Comparison of ENCODE assay signal across 1 cellular context in the genomic region with DNA sequence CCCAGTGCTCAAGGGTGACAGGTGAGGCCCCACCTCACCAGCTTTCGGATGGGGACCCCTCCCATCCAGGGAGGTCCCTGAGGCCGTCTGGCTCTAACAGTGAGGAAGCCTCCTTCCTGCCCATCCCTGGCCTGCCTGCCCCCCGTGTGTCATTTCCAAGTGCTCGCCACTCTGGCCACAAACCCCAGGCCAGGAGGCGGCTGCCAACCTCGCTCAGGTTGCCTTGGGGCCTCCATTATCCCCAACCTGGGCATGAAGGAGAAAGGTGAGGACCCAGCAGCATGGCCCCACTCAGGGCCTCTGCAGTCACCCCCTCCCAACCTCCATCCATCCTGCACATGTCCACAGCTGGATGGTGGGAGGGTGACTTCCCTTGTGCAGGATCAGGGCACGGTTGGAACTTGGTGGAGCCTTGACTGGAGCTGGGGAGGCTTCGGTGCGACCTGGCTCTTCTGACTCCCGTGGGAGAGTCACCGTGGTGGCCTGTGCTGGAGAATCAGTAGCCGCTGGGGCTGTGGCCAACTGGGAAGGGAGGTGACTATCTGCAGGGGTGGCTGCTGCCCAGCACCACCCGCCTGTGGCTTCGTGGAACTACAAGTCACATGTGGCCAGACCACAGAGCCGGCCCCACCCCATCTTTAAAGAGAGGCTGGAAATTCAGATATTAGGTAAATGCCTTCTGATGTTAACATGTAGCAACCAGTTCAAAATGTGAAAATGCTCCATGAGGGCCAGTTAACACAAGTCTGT.
TF ChIP-seq lines count a peak whose summit lies in the region.

No MANE protein-coding gene starts in this region.

TF ChIP-seq in SK-N-SH treated with all-trans-retinoic acid at 6 μM for 48 hours, 23 proteins besides CTCF, POLR2A, EP300 and RAD21 (continued from another document):
- TF ChIP-seq, protein P1, sequence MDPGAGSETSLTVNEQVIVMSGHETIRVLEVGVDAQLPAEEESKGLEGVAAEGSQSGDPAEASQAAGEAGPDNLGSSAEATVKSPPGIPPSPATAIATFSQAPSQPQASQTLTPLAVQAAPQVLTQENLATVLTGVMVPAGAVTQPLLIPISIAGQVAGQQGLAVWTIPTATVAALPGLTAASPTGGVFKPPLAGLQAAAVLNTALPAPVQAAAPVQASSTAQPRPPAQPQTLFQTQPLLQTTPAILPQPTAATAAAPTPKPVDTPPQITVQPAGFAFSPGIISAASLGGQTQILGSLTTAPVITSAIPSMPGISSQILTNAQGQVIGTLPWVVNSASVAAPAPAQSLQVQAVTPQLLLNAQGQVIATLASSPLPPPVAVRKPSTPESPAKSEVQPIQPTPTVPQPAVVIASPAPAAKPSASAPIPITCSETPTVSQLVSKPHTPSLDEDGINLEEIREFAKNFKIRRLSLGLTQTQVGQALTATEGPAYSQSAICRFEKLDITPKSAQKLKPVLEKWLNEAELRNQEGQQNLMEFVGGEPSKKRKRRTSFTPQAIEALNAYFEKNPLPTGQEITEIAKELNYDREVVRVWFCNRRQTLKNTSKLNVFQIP (CRISPR knock-in tag; IDR thresholded peaks at IDR 0.05; ENCODE audit: borderline replicate concordance, low read depth), result no peak
- TF ChIP-seq TCF4 (CRISPR knock-in tag; IDR thresholded peaks at IDR 0.05; ENCODE audit: borderline replicate concordance), result no peak
- TF ChIP-seq, protein P2, sequence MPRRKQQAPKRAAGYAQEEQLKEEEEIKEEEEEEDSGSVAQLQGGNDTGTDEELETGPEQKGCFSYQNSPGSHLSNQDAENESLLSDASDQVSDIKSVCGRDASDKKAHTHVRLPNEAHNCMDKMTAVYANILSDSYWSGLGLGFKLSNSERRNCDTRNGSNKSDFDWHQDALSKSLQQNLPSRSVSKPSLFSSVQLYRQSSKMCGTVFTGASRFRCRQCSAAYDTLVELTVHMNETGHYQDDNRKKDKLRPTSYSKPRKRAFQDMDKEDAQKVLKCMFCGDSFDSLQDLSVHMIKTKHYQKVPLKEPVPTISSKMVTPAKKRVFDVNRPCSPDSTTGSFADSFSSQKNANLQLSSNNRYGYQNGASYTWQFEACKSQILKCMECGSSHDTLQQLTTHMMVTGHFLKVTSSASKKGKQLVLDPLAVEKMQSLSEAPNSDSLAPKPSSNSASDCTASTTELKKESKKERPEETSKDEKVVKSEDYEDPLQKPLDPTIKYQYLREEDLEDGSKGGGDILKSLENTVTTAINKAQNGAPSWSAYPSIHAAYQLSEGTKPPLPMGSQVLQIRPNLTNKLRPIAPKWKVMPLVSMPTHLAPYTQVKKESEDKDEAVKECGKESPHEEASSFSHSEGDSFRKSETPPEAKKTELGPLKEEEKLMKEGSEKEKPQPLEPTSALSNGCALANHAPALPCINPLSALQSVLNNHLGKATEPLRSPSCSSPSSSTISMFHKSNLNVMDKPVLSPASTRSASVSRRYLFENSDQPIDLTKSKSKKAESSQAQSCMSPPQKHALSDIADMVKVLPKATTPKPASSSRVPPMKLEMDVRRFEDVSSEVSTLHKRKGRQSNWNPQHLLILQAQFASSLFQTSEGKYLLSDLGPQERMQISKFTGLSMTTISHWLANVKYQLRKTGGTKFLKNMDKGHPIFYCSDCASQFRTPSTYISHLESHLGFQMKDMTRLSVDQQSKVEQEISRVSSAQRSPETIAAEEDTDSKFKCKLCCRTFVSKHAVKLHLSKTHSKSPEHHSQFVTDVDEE (CRISPR knock-in tag; IDR thresholded peaks at IDR 0.05), result no peak
